Comparison of ENCODE assay signal across 14 cellular contexts in the genomic region with DNA sequence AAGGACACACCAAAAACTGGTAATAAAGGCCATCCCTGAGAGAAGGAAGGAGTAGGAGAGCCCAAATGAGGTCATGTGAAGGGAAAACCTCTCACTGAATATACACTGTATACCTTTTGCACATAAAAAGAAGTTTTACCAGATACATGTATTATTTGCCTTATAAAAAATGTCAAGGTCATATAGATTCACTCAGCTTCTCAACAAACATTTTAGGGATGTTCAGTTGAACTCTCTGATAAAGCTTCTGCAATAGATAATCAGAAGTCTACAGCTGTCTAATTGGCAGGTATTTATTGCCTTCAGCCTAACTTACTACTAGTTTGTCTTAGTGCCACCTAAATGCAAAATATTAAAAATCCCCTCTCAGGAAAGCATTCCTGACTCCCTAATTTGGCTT.
"Had no signal": no experiment of that assay in that cellular context is flagged by ENCODE, and none has a peak within 500 bp of the region (broad histone marks: within the 10 kb centered on the region; RNA-seq: fewer than 3 reads in every experiment).

No MANE protein-coding gene starts in this region.

- H3K27me3 Mint-ChIP-seq: naive thymus-derived CD4-positive, alpha-beta T cell had no signal

- DNase-seq: endodermal cell; foreskin melanocyte; heart left ventricle; hippocampal formation; kidney glomerular epithelial cell; mesendoderm; naive thymus-derived CD4-positive, alpha-beta T cell; ovary; small intestine; stimulated activated CD4-positive, alpha-beta T cell treated with anti-CD3 and anti-CD28 coated beads, Interleukin-12 subunit alpha, Interleukin-12 subunit beta, amount 100 ng/mL, for 4 hours; stimulated activated naive CD4-positive, alpha-beta T cell treated with Interleukin-2 at 50 U/mL for 16 hours; trophoblast cell had no signal

- H3K27ac Mint-ChIP-seq: endodermal cell had no signal

- H3K27ac ChIP-seq: heart left ventricle, neutrophil, ovary, right atrium auricular region had no signal

- H3K27me3 ChIP-seq: heart left ventricle, neutrophil, ovary, right atrium auricular region had no signal

- H3K4me3 ChIP-seq: heart left ventricle, ovary, right atrium auricular region had no signal

- H3K4me3 Mint-ChIP-seq: endodermal cell; naive thymus-derived CD4-positive, alpha-beta T cell had no signal

- H3K9me3 Mint-ChIP-seq: endodermal cell; naive thymus-derived CD4-positive, alpha-beta T cell had no signal
